1 cellular context compared by ENCODE assay signal in genomic region chr1:44723496-44724407, GRCh38.
TF ChIP-seq lines count a peak whose summit lies in the region.

No MANE protein-coding gene starts in this region.

TF ChIP-seq in IMR-90, 13 proteins besides CTCF, POLR2A, EP300 and RAD21 (continued from another document):
- TF ChIP-seq, protein P1, sequence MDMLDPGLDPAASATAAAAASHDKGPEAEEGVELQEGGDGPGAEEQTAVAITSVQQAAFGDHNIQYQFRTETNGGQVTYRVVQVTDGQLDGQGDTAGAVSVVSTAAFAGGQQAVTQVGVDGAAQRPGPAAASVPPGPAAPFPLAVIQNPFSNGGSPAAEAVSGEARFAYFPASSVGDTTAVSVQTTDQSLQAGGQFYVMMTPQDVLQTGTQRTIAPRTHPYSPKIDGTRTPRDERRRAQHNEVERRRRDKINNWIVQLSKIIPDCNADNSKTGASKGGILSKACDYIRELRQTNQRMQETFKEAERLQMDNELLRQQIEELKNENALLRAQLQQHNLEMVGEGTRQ (IDR thresholded peaks at IDR 0.05; ENCODE audit: low read depth, low read length), result no peak
- TF ChIP-seq MXI1 (IDR thresholded peaks at IDR 0.05; ENCODE audit: borderline replicate concordance, low read depth, low read length) (no peak), ELK1 (IDR thresholded peaks at IDR 0.05; ENCODE audit: borderline replicate concordance, low read depth, low read length) (no peak), RCOR1 (IDR thresholded peaks at IDR 0.05; ENCODE audit: insufficient replicate concordance, low read length) (no peak)
TF ChIP-seq in IMR-90: peak in this region for 0.
